18 cellular contexts compared by ENCODE assay signal in genomic region chr10:1406976-1407945, GRCh38.
DNase-seq lines count a peak whose midpoint lies in the region; ATAC-seq and TF ChIP-seq lines count a peak whose summit lies in the region.
"Had no signal": no experiment of that assay in that cellular context is flagged by ENCODE, and none has a peak within 500 bp of the region (broad histone marks: within the 10 kb centered on the region; RNA-seq: fewer than 3 reads in every experiment).

No MANE protein-coding gene starts in this region.

- no peak overlapping the region for H3K4me3 ChIP-seq in right atrium auricular region
- H3K4me3 ChIP-seq: GM12878, MG63 had no signal

- no peaks in the 10 kb centered on the region for H3K9me3 ChIP-seq in right atrium auricular region
- H3K9me3 ChIP-seq: BE2C, MG63, SK-N-SH had no signal

- intact Hi-C loops in left ventricle myocardium superior (cut with micrococcal nuclease), result no loop called here

- H3K4me1 ChIP-seq in right atrium auricular region, result no peaks in the 10 kb centered on the region
- H3K4me1 ChIP-seq: BE2C had no signal

- H3K36me3 ChIP-seq in right atrium auricular region, result no peaks in the 10 kb centered on the region
- H3K36me3 ChIP-seq: BE2C, MG63 had no signal

- DNase-seq in right atrium auricular region (ENCODE audit: low spot score) (peak; percentile 54), left ventricle myocardium superior (no peak), ecto neural progenitor cell (ENCODE audit: low spot score) (peak; percentile 39), mesenteric fat pad (ENCODE audit: low spot score) (peak; percentile 87), DMS53 treated with DMSO at 0.1 percent for 48 hours (lab: John Stamatoyannopoulos, UW; ENCODE audit: unreplicated experiment) (no peak)
- DNase-seq: BE2C, DMS79 treated with DMSO at 0.1 percent for 48 hours, HCEC 1CT, MG63, NCI-H1417 treated with DMSO at 0.1 percent for 48 hours, NCI-H187, NCI-H69, SHP77 treated with DMSO at 0.1 percent for 48 hours, SK-N-SH had no signal

- no peak for TF ChIP-seq CTCF in right atrium auricular region (IDR thresholded peaks at IDR 0.05)

- no peaks in the 10 kb centered on the region for H3K27me3 ChIP-seq in right atrium auricular region
- H3K27me3 ChIP-seq: BE2C, MG63 had no signal

- no peak for ATAC-seq in left ventricle myocardium superior
- no peak for ATAC-seq in HG02981 (IDR thresholded peaks at IDR 0.05; ENCODE audit: unreplicated experiment)
- no peak for ATAC-seq in GM21825 (IDR thresholded peaks at IDR 0.05; ENCODE audit: unreplicated experiment)
- ATAC-seq: GM12878 had no signal

- H3K27ac ChIP-seq in right atrium auricular region, result no peak overlapping the region
- H3K27ac ChIP-seq: RWPE1 had no signal

Comparison
In these comparisons a context has a peak if more than half of its experiments do, and no peak if none do; other contexts are left out.
1. DNase-seq: peak in right atrium auricular region (single experiment), ecto neural progenitor cell (single experiment) and mesenteric fat pad (single experiment); none in left ventricle myocardium superior (single experiment) and DMS53 treated with DMSO at 0.1 percent for 48 hours (single experiment).